ENCODE assay signal across 9 cellular contexts in genomic region chr10:22022257-22023051, GRCh38. TPM values are rescaled to one million over a fixed set of nuclear protein-coding genes. Genes with fewer than 3 reads are reported as not detected.
DNase-seq lines count a peak whose midpoint lies in the region; ATAC-seq, FAIRE-seq and TF ChIP-seq lines count a peak whose summit lies in the region.
"Had no signal": no experiment of that assay in that cellular context is flagged by ENCODE, and none has a peak within 500 bp of the region (broad histone marks: within the 10 kb centered on the region; RNA-seq: fewer than 3 reads in every experiment).

No MANE protein-coding gene starts in this region.

- no peak overlapping the region for H3K27ac ChIP-seq in adrenal gland
- H3K27ac ChIP-seq in small intestine (ENCODE audit: low read depth in 1 of 2, low read length in 1 of 2): no peak overlapping the region
- H3K27ac ChIP-seq: gastrocnemius medialis had no signal

- H3K4me1 Mint-ChIP-seq in T-helper 2 cell treated with Interferon-gamma antibody and Interleukin-4, amounts not matched to agents 5 μg/mL and 100 μg/mL, for 36 hours (ENCODE audit: low read depth): peaks cover 15% of the 10 kb centered on the region

- intact Hi-C loops in adrenal gland (cut with DNase I): no loop called here

- no peak for TF ChIP-seq POLR2A in adrenal gland (IDR thresholded peaks at IDR 0.05)

- H3K27me3 ChIP-seq in adrenal gland (no peaks in the 10 kb centered on the region), small intestine (ENCODE audit: control insufficient read depth in 2 of 2, insufficient read depth in 2 of 2, low read length in 2 of 2) (no peaks in the 10 kb centered on the region)
- H3K27me3 ChIP-seq: gastrocnemius medialis had no signal

- no peak for ATAC-seq in GM19035 (IDR thresholded peaks at IDR 0.05; ENCODE audit: unreplicated experiment)
- ATAC-seq: gastrocnemius medialis had no signal

- H3K9me3 ChIP-seq in adrenal gland (replicated peaks in 1 of 3): peaks cover 0 to 4% (median 0%) of the 10 kb centered on the region in 3 donors
- H3K9me3 ChIP-seq in small intestine (ENCODE audit: control insufficient read depth, low read depth): no peaks in the 10 kb centered on the region
- H3K9me3 ChIP-seq: gastrocnemius medialis had no signal

- H3K27me3 Mint-ChIP-seq in T-helper 2 cell treated with Interferon-gamma antibody and Interleukin-4, amounts not matched to agents 5 μg/mL and 100 μg/mL, for 36 hours (ENCODE audit: low read depth): peaks cover 15% of the 10 kb centered on the region

- DNase-seq in CMK (ENCODE audit: low read depth) (peak; percentile 50), adrenal gland (peak in 5 of 7 donors; percentile 14 to 65 (median 24)), small intestine (peak; percentile 36), NCI-H748 treated with DMSO at 0.1 percent for 48 hours (lab: John Stamatoyannopoulos, UW) (no peak), NCI-H345 (lab: John Stamatoyannopoulos, UW) (no peak), foreskin melanocyte (no peak)
- peak; percentile 11 for DNase-seq in T-helper 2 cell treated with Interferon-gamma antibody and Interleukin-4, amounts not matched to agents 5 μg/mL and 100 μg/mL, for 36 hours (ENCODE audit: low spot score)

- H3K36me3 ChIP-seq in adrenal gland (replicated peaks in 1 of 2): no peaks in the 10 kb centered on the region
- H3K36me3 ChIP-seq in small intestine (ENCODE audit: control insufficient read depth in 2 of 2, insufficient read depth in 2 of 2, low read length in 2 of 2): no peaks in the 10 kb centered on the region
- H3K36me3 ChIP-seq: gastrocnemius medialis had no signal

- no peak for TF ChIP-seq CTCF in adrenal gland (IDR thresholded peaks at IDR 0.05)

- no peaks in the 10 kb centered on the region for H3K4me1 ChIP-seq in adrenal gland (replicated peaks in 1 of 2)
- no peaks in the 10 kb centered on the region for H3K4me1 ChIP-seq in small intestine (ENCODE audit: control insufficient read depth in 2 of 2, insufficient read depth in 1 of 2, low read depth in 1 of 2, low read length in 1 of 2)
- H3K4me1 ChIP-seq: gastrocnemius medialis had no signal

- peaks cover 7% of the 10 kb centered on the region for H3K9me3 Mint-ChIP-seq in T-helper 2 cell treated with Interferon-gamma antibody and Interleukin-4, amounts not matched to agents 5 μg/mL and 100 μg/mL, for 36 hours

- peak overlapping the region; percentile 78 for H3K4me3 Mint-ChIP-seq in T-helper 2 cell treated with Interferon-gamma antibody and Interleukin-4, amounts not matched to agents 5 μg/mL and 100 μg/mL, for 36 hours

- H3K4me3 ChIP-seq in adrenal gland (no peak overlapping the region), small intestine (ENCODE audit: low read depth in 1 of 2, low read length in 2 of 2) (no peak overlapping the region)
- H3K4me3 ChIP-seq: gastrocnemius medialis had no signal

- WGBS in adrenal gland, 4 donors: 58 to 71% (median 67%) methylated on average over 8 of the region's 8 CpGs
- 51 to 55% (median 54%) methylated on average over 8 of the region's 8 CpGs for WGBS in small intestine, 3 donors

- no peaks in the 10 kb centered on the region for H3K36me3 Mint-ChIP-seq in T-helper 2 cell treated with Interferon-gamma antibody and Interleukin-4, amounts not matched to agents 5 μg/mL and 100 μg/mL, for 36 hours (ENCODE audit: low read depth)

- peak overlapping the region; percentile 86 for H3K27ac Mint-ChIP-seq in T-helper 2 cell treated with Interferon-gamma antibody and Interleukin-4, amounts not matched to agents 5 μg/mL and 100 μg/mL, for 36 hours

- FAIRE-seq in small intestine (lab: Jason Lieb, UNC): no peak

RNA-seq across cellular contexts. Expression of gene DNAJC1, which starts 18.9 kb away (rescaled TPM):
- 10 to 100 TPM; 26.4 to 84.4 (median 37.4) TPM for total RNA-seq in adrenal gland
- polyA plus RNA-seq in adrenal gland (10 to 100 TPM; 11.0 to 46.4 (median 20.8) TPM), small intestine (10 to 100 TPM; 20.6 to 30.0 (median 28.6) TPM)

Comparison
In these comparisons a context has a peak if more than half of its experiments do, and no peak if none do; other contexts are left out.
1. DNase-seq: peak in CMK (single experiment), T-helper 2 cell treated with Interferon-gamma antibody and Interleukin-4, amounts not matched to agents 5 μg/mL and 100 μg/mL, for 36 hours (single experiment), adrenal gland (5 of 7) and small intestine (single experiment); none in NCI-H748 treated with DMSO at 0.1 percent for 48 hours (single experiment), NCI-H345 (single experiment) and foreskin melanocyte (single experiment).